ENCODE assay signal across 8 cellular contexts in genomic region chr7:8125680-8126444, GRCh38.
DNase-seq lines count a peak whose midpoint lies in the region; ATAC-seq and TF ChIP-seq lines count a peak whose summit lies in the region.

No MANE protein-coding gene starts in this region.

- H3K4me3 ChIP-seq in foreskin fibroblast (ENCODE audit: low read depth in 1 of 2, low read length in 2 of 2) = no peak overlapping the region

- TF ChIP-seq CTCF in foreskin fibroblast (IDR thresholded peaks at IDR 0.05; ENCODE audit: low read depth, low read length) (no peak), type B pancreatic cell (conservative IDR thresholded peaks at IDR 0.05) (no peak)

- peak overlapping the region; percentile 57 for H3K4me3 Mint-ChIP-seq in activated CD8-positive, alpha-beta T cell treated with anti-CD3 and anti-CD28 coated beads, Interleukin-2, amount 10 ng/mL, durations not matched to agents 7 days and 5 days
- peak overlapping the region; percentile 45 to 64 for H3K4me3 Mint-ChIP-seq in stimulated activated naive B cell treated with anti-CD40 and anti-IgM and Interleukin-4, amounts not matched to agents 10 μg/mL and 1 μg/mL and 100 μg/mL, for 72 hours
- H3K4me3 Mint-ChIP-seq in type B pancreatic cell = no peak overlapping the region

- peak; percentile 57 for DNase-seq in CD1c-positive myeloid dendritic cell (ENCODE audit: extremely low spot score)
- DNase-seq in HT1080 (ENCODE audit: low read depth) = peak; percentile 8
- peak; percentile 85 for DNase-seq in activated CD8-positive, alpha-beta T cell treated with anti-CD3 and anti-CD28 coated beads, Interleukin-2, amount 10 ng/mL, durations not matched to agents 7 days and 5 days
- no peak for DNase-seq in left lobe of liver (ENCODE audit: low spot score)
- DNase-seq in stimulated activated naive B cell treated with anti-CD40 and anti-IgM and Interleukin-4, amounts not matched to agents 10 μg/mL and 1 μg/mL and 100 μg/mL, for 72 hours = peak; percentile 71
- DNase-seq in foreskin fibroblast = no peak
- DNase-seq in type B pancreatic cell (ENCODE audit: extremely low spot score, unreplicated experiment) = no peak

- H3K27ac Mint-ChIP-seq in activated CD8-positive, alpha-beta T cell treated with anti-CD3 and anti-CD28 coated beads, Interleukin-2, amount 10 ng/mL, durations not matched to agents 7 days and 5 days = peak overlapping the region; percentile 99
- peak overlapping the region; percentile 93 for H3K27ac Mint-ChIP-seq in stimulated activated naive B cell treated with anti-CD40 and anti-IgM and Interleukin-4, amounts not matched to agents 10 μg/mL and 1 μg/mL and 100 μg/mL, for 72 hours
- no peak overlapping the region for H3K27ac Mint-ChIP-seq in type B pancreatic cell

- CTCF ChIA-PET in activated CD8-positive, alpha-beta T cell treated with anti-CD3 and anti-CD28 coated beads, Interleukin-2, amount 10 ng/mL, durations not matched to agents 7 days and 5 days (lab: Charles Lee) = interaction anchor here (0.8 to 2.9 kb wide), 15 partner anchors 9 to 445 kb away, joined by 3 to 20 read pairs (median 4); partner anchors contain the start of gene GLCCI1

- POLR2A ChIA-PET in activated CD8-positive, alpha-beta T cell treated with anti-CD3 and anti-CD28 coated beads, Interleukin-2, amount 10 ng/mL, durations not matched to agents 7 days and 5 days (lab: Charles Lee) = interaction anchor here (0.6 to 2.7 kb wide), 13 partner anchors 9 to 485 kb away, joined by 3 to 20 read pairs (median 5); partner anchors contain the start of gene GLCCI1

- no peaks in the 10 kb centered on the region for H3K9me3 Mint-ChIP-seq in activated CD8-positive, alpha-beta T cell treated with anti-CD3 and anti-CD28 coated beads, Interleukin-2, amount 10 ng/mL, durations not matched to agents 7 days and 5 days (ENCODE audit: insufficient read depth)
- H3K9me3 Mint-ChIP-seq in stimulated activated naive B cell treated with anti-CD40 and anti-IgM and Interleukin-4, amounts not matched to agents 10 μg/mL and 1 μg/mL and 100 μg/mL, for 72 hours = peaks cover 5 to 9% of the 10 kb centered on the region in 2 donors
- H3K9me3 Mint-ChIP-seq in type B pancreatic cell = no peaks in the 10 kb centered on the region

- peaks cover 2% of the 10 kb centered on the region for H3K27me3 Mint-ChIP-seq in activated CD8-positive, alpha-beta T cell treated with anti-CD3 and anti-CD28 coated beads, Interleukin-2, amount 10 ng/mL, durations not matched to agents 7 days and 5 days (ENCODE audit: low read depth)
- H3K27me3 Mint-ChIP-seq in stimulated activated naive B cell treated with anti-CD40 and anti-IgM and Interleukin-4, amounts not matched to agents 10 μg/mL and 1 μg/mL and 100 μg/mL, for 72 hours = no peaks in the 10 kb centered on the region
- H3K27me3 Mint-ChIP-seq in type B pancreatic cell = no peaks in the 10 kb centered on the region

- ATAC-seq in GM21360 (IDR thresholded peaks at IDR 0.05; ENCODE audit: unreplicated experiment) (peak; percentile 66), left lobe of liver (peak; percentile 44)
- peak; percentile 96 for ATAC-seq in activated CD8-positive, alpha-beta T cell treated with anti-CD3 and anti-CD28 coated beads, Interleukin-2, amount 10 ng/mL, durations not matched to agents 7 days and 5 days
- ATAC-seq in stimulated activated naive B cell treated with anti-CD40 and anti-IgM and Interleukin-4, amounts not matched to agents 10 μg/mL and 1 μg/mL and 100 μg/mL, for 72 hours (replicated peaks) = peak; percentile 96

- H3K36me3 Mint-ChIP-seq in activated CD8-positive, alpha-beta T cell treated with anti-CD3 and anti-CD28 coated beads, Interleukin-2, amount 10 ng/mL, durations not matched to agents 7 days and 5 days (ENCODE audit: low read depth) = peaks cover 15% of the 10 kb centered on the region
- peaks cover 0 to 9% of the 10 kb centered on the region in 2 donors for H3K36me3 Mint-ChIP-seq in stimulated activated naive B cell treated with anti-CD40 and anti-IgM and Interleukin-4, amounts not matched to agents 10 μg/mL and 1 μg/mL and 100 μg/mL, for 72 hours
- no peaks in the 10 kb centered on the region for H3K36me3 Mint-ChIP-seq in type B pancreatic cell

- H3K4me1 Mint-ChIP-seq in activated CD8-positive, alpha-beta T cell treated with anti-CD3 and anti-CD28 coated beads, Interleukin-2, amount 10 ng/mL, durations not matched to agents 7 days and 5 days (ENCODE audit: low read depth) = peaks cover 76% of the 10 kb centered on the region
- H3K4me1 Mint-ChIP-seq in stimulated activated naive B cell treated with anti-CD40 and anti-IgM and Interleukin-4, amounts not matched to agents 10 μg/mL and 1 μg/mL and 100 μg/mL, for 72 hours = peaks cover 20 to 41% of the 10 kb centered on the region in 2 donors
- no peaks in the 10 kb centered on the region for H3K4me1 Mint-ChIP-seq in type B pancreatic cell (ENCODE audit: unreplicated experiment)

Comparison
In these comparisons a context has a peak if more than half of its experiments do, and no peak if none do; other contexts are left out.
1. DNase-seq: peak in CD1c-positive myeloid dendritic cell (single experiment), HT1080 (single experiment), activated CD8-positive, alpha-beta T cell treated with anti-CD3 and anti-CD28 coated beads, Interleukin-2, amount 10 ng/mL, durations not matched to agents 7 days and 5 days (single experiment) and stimulated activated naive B cell treated with anti-CD40 and anti-IgM and Interleukin-4, amounts not matched to agents 10 μg/mL and 1 μg/mL and 100 μg/mL, for 72 hours (single experiment); none in left lobe of liver (single experiment), foreskin fibroblast (0 of 2) and type B pancreatic cell (single experiment).
2. ATAC-seq: peak in every context shown above with its lines; median percentile 96 in activated CD8-positive, alpha-beta T cell treated with anti-CD3 and anti-CD28 coated beads, Interleukin-2, amount 10 ng/mL, durations not matched to agents 7 days and 5 days; 96 in stimulated activated naive B cell treated with anti-CD40 and anti-IgM and Interleukin-4, amounts not matched to agents 10 μg/mL and 1 μg/mL and 100 μg/mL, for 72 hours; 66 in GM21360; 44 in left lobe of liver.